Comparison of ENCODE assay signal across 8 cellular contexts in genomic region chr12:57766464-57767311, GRCh38. TPM values are rescaled to one million over a fixed set of nuclear protein-coding genes. Genes with fewer than 3 reads are reported as not detected.
DNase-seq lines count a peak whose midpoint lies in the region; ATAC-seq and TF ChIP-seq lines count a peak whose summit lies in the region.

CYP27B1 (minus strand) TSS chr12:57767078; CDS start chr12:57767041, 37 bp downstream.

- H2BK5ac ChIP-seq in trophoblast cell (ENCODE audit: low read depth, low read length, poor library complexity), result no peak within 1 kb of the TSS

- H4K8ac ChIP-seq in trophoblast cell (ENCODE audit: low read depth, low read length), result no peak within 1 kb of the TSS

- no peak within 1 kb of the TSS for H2AFZ ChIP-seq in trophoblast cell (ENCODE audit: insufficient read depth, low read length, poor library complexity)

- no peak within 1 kb of the TSS for H2AK5ac ChIP-seq in trophoblast cell (ENCODE audit: low read length)

- no peak within 1 kb of the TSS for H2BK120ac ChIP-seq in trophoblast cell (ENCODE audit: insufficient read depth, low read length, poor library complexity)

- TF ChIP-seq POLR2A in esophagus squamous epithelium (IDR thresholded peaks at IDR 0.05), result no peak

- no peak within 1 kb of the TSS for H4K12ac ChIP-seq in trophoblast cell (ENCODE audit: low read depth, low read length)

- H2BK12ac ChIP-seq in trophoblast cell (ENCODE audit: low read length), result no peak within 1 kb of the TSS

- TF ChIP-seq CTCF in esophagus squamous epithelium (IDR thresholded peaks at IDR 0.05), result no peak

- no peak within 1 kb of the TSS for H3K4ac ChIP-seq in trophoblast cell (ENCODE audit: low read depth, low read length)

- H3K4me2 ChIP-seq in trophoblast cell (ENCODE audit: low read length), result peak within 1 kb of the TSS; percentile 60

- no peak within 1 kb of the TSS for H4K91ac ChIP-seq in trophoblast cell (ENCODE audit: low read depth, low read length)

- H3K79me2 ChIP-seq in trophoblast cell (ENCODE audit: control insufficient read depth, insufficient read depth, low read length, poor library complexity), result no peaks in the 10 kb centered on the region

- H3K9me3 ChIP-seq in SJSA1 (replicated peaks), result peaks cover 25% of the 10 kb centered on the region
- H3K9me3 ChIP-seq in esophagus squamous epithelium, result no peaks in the 10 kb centered on the region
- H3K9me3 ChIP-seq in trophoblast cell (ENCODE audit: insufficient read depth, low read depth, low read length), result peaks cover 6% of the 10 kb centered on the region

- H3K4me3 ChIP-seq in SJSA1 (no peak within 1 kb of the TSS), esophagus squamous epithelium (peak within 1 kb of the TSS; percentile 23 to 70 (median 52)), trophoblast cell (ENCODE audit: low read depth, low read length) (peak within 1 kb of the TSS; percentile 15)

- no peaks in the 10 kb centered on the region for H3K79me1 ChIP-seq in trophoblast cell (ENCODE audit: low read length)

- no peak within 1 kb of the TSS for H3K9ac ChIP-seq in trophoblast cell (ENCODE audit: low read length)

- no peak within 1 kb of the TSS for H3K14ac ChIP-seq in trophoblast cell (ENCODE audit: low read length)

- peaks cover 41% of the 10 kb centered on the region for H3K4me1 ChIP-seq in SJSA1 (replicated peaks)
- peaks cover 32 to 44% (median 35%) of the 10 kb centered on the region in 3 donors for H3K4me1 ChIP-seq in esophagus squamous epithelium
- peaks cover 18 to 27% of the 10 kb centered on the region in 2 experiments for H3K4me1 ChIP-seq in trophoblast cell (ENCODE audit: control insufficient read depth in 1 of 2, insufficient read depth in 2 of 2, low read length in 2 of 2)

- H3K36me3 ChIP-seq in SJSA1, result peaks cover 63% of the 10 kb centered on the region
- peaks cover 0 to 33% (median 5%) of the 10 kb centered on the region in 3 donors for H3K36me3 ChIP-seq in esophagus squamous epithelium
- H3K36me3 ChIP-seq in trophoblast cell (ENCODE audit: control insufficient read depth in 1 of 2, insufficient read depth in 2 of 2, low read length in 2 of 2), result peaks cover 12 to 13% of the 10 kb centered on the region in 2 experiments

- no peak for ATAC-seq in HG03354 (IDR thresholded peaks at IDR 0.05; ENCODE audit: poor library complexity, severe bottlenecking, unreplicated experiment)

- DNase-seq in NCI-H2107 treated with DMSO at 0.1 percent for 48 hours (lab: John Stamatoyannopoulos, UW; ENCODE audit: unreplicated experiment) (peak; percentile 75), NCI-H2107 (lab: John Stamatoyannopoulos, UW) (no peak), SJSA1 (ENCODE audit: low read depth in 1 of 2, low spot score in 2 of 2) (no peak), esophagus squamous epithelium (lab: John Stamatoyannopoulos, UW) (no peak), trophoblast cell (peak; percentile 54 to 72), UCSD-AML1 (lab: John Stamatoyannopoulos, UW; ENCODE audit: unreplicated experiment) (no peak), HuH-7 (ENCODE audit: low spot score) (no peak)

- intact Hi-C loops in esophagus squamous epithelium (cut with DNase I), result no loop called here

- peak within 1 kb of the TSS; percentile 8 for H3K23ac ChIP-seq in trophoblast cell (ENCODE audit: low read length)

- no peak within 1 kb of the TSS for H3K18ac ChIP-seq in trophoblast cell (ENCODE audit: low read length)

- H3K27me3 ChIP-seq in SJSA1 (replicated peaks) (peaks cover 51% of the 10 kb centered on the region), esophagus squamous epithelium (peaks cover 0 to 55% (median 10%) of the 10 kb centered on the region in 4 donors), trophoblast cell (ENCODE audit: insufficient read depth, low read length) (peaks cover 45% of the 10 kb centered on the region)

- no peak within 1 kb of the TSS for H3K27ac ChIP-seq in SJSA1
- H3K27ac ChIP-seq in esophagus squamous epithelium, result no peak within 1 kb of the TSS
- H3K27ac ChIP-seq in trophoblast cell (ENCODE audit: low read depth, low read length), result no peak within 1 kb of the TSS

- 3 to 12% methylated on average over 16 to 22 of the region's 38 CpGs for WGBS in esophagus squamous epithelium, 2 donors
- WGBS in trophoblast cell (ENCODE audit: extremely low coverage, insufficient coverage, insufficient read length), result no CpG with 5 or more reads among the region's 38 CpGs

RNA-seq across cellular contexts. Expression of gene CYP27B1, which starts in this region (rescaled TPM):
- 12.9 and 21.9 TPM in 2 replicates for total RNA-seq in SJSA1 (2014; rRNA removed; shearing (Covaris generic))
- total RNA-seq in esophagus squamous epithelium, result 1 to 10 TPM in 2 of 4 donors, under 1 TPM in 2; 0.18 to 1.7 (median 1.1) TPM
- 0.48 and 0.51 TPM in 2 replicates for polyA plus RNA-seq in trophoblast cell (2013)

Comparison
In these comparisons a context has a peak if more than half of its experiments do, and no peak if none do; other contexts are left out.
1. DNase-seq: peak in NCI-H2107 treated with DMSO at 0.1 percent for 48 hours (single experiment) and trophoblast cell (2 of 2); none in NCI-H2107 (single experiment), SJSA1 (0 of 2), esophagus squamous epithelium (single experiment), UCSD-AML1 (single experiment) and HuH-7 (single experiment).